Comparison of ENCODE assay signal across 19 cellular contexts in genomic region chr3:116391296-116392201, GRCh38. TPM values are rescaled to one million over a fixed set of nuclear protein-coding genes. Genes with fewer than 3 reads are reported as not detected.
"Had no signal": no experiment of that assay in that cellular context is flagged by ENCODE, and none has a peak within 500 bp of the region (broad histone marks: within the 10 kb centered on the region; RNA-seq: fewer than 3 reads in every experiment).

No MANE protein-coding gene starts in this region.

- H3K27me3 ChIP-seq: colonic mucosa, heart left ventricle, suprapubic skin, thyroid gland, upper lobe of left lung, vagina had no signal

- DNase-seq: cerebellar nuclear complex; colonic mucosa; effector CD8-positive, alpha-beta T cell; hippocampal formation; kidney glomerular epithelial cell; mesenchymal stem cell; naive B cell; small intestine; stimulated activated CD4-positive, alpha-beta T cell treated with anti-CD3 and anti-CD28 coated beads, Interleukin-2, amount 100 ng/mL, for 48 hours; stimulated activated naive CD8-positive, alpha-beta T cell treated with anti-CD3 and anti-CD28 coated beads, Interleukin-15, Interleukin-2, amounts not matched to agents 100 U/mL and 50 U/mL, for 24 hours had no signal

- H3K27ac ChIP-seq: colonic mucosa, heart left ventricle, suprapubic skin, thyroid gland, upper lobe of left lung, vagina had no signal

- H3K9me3 ChIP-seq: colonic mucosa, heart left ventricle, suprapubic skin, thyroid gland, vagina had no signal

- FAIRE-seq: frontal cortex, small intestine had no signal

- ATAC-seq: left lobe of liver; stimulated activated naive CD8-positive, alpha-beta T cell treated with anti-CD3 and anti-CD28 coated beads, Interleukin-15, Interleukin-2, amounts not matched to agents 100 U/mL and 50 U/mL, for 24 hours had no signal

- H3K36me3 ChIP-seq: colonic mucosa, heart left ventricle, suprapubic skin, thyroid gland, upper lobe of left lung, vagina had no signal

- H3K4me3 ChIP-seq: colonic mucosa, heart left ventricle, lung, suprapubic skin, thyroid gland, upper lobe of left lung, vagina had no signal

- H3K4me1 ChIP-seq: colonic mucosa, heart left ventricle, suprapubic skin, thyroid gland, upper lobe of left lung, vagina had no signal

RNA-seq across cellular contexts. Expression of gene LSAMP, which starts 53.7 kb away (rescaled TPM):
- total RNA-seq: dermis microvascular lymphatic vessel endothelial cell had no signal
